Comparison of ENCODE assay signal across 7 cellular contexts in the genomic region with DNA sequence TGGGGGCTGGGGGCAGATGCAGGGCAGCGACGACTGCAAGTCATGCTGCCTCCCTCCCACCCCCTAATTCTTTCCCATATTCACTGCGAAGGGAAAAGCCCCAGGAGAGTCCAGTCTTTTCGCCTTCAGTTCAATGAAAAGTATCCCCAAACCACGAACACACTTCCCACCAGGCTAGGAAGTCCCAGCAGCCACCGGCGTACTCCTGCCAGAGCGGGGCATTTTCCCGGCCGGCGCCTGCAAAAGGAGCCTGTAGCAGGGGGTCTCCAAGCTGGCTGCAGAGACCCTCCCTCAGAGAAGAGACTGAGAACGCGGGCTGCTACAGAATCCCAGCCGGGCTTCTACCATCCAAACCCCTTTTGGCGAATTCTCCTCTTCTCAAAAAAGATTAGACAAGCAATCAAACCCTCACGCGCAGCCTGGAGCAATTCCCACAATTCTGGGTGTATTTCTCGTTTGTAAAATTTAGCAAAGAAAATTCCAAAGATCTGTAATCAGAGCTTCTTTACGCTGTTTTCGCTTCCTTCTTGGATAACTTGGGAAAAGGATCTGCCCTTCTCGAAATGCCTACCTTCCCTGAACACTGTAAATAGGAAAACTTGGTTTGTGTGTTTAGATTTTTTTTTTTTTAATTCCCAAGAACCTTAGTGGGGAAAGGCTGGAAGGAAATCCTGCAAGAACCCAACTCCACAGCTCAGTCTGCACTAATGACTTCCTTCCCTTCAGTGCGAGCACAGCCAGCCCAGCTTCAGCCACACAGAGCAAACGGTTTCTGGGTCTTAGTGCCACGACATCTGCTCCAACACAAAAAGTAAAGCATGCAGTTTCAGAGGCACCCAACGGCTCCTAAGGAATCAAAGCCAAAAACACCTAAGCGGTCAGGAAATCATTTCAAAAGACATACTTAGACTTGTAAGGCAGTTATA.
DNase-seq lines count a peak whose midpoint lies in the region; ATAC-seq and TF ChIP-seq lines count a peak whose summit lies in the region.

No MANE protein-coding gene starts in this region.

- peak overlapping the region; percentile 91 for H3K4me2 ChIP-seq in SK-N-SH

- H3K27ac ChIP-seq in SK-N-SH (ENCODE audit: low read depth in 2 of 2, low read length in 1 of 2) (peak overlapping the region; percentile 62 to 91), iPS-18a (ENCODE audit: low read length) (no peak overlapping the region)

- H3K9ac ChIP-seq in SK-N-SH: peak overlapping the region; percentile 65
- peak overlapping the region; percentile 63 for H3K9ac ChIP-seq in iPS-18a (ENCODE audit: low read length)

- WGBS in SK-N-SH (ENCODE audit: low lambda C conversion rate): 12% methylated on average over 25 of the region's 26 CpGs

- TF ChIP-seq CTCF in SK-N-SH (IDR thresholded peaks at IDR 0.05): no peak

- no peaks in the 10 kb centered on the region; the same call in 1 of the 2 replicates for H4K20me1 ChIP-seq in SK-N-SH (ENCODE audit: insufficient read depth)

- H2AFZ ChIP-seq in SK-N-SH (ENCODE audit: low read depth): peak overlapping the region; percentile 71

- H3K4me1 ChIP-seq in HAP-1 (peaks cover 45% of the 10 kb centered on the region), SK-N-SH (ENCODE audit: control insufficient read depth in 1 of 2, insufficient read depth in 2 of 2, low read depth in 1 of 2, low read length in 1 of 2) (peaks cover 13 to 23% of the 10 kb centered on the region in 2 experiments; a peak in 3 of 4 replicates), iPS-18a (ENCODE audit: control insufficient read depth, low read depth, low read length) (no peaks in the 10 kb centered on the region)

- H3K79me2 ChIP-seq in SK-N-SH (ENCODE audit: insufficient read depth): peaks cover 29% of the 10 kb centered on the region

- in situ Hi-C loops in HAP-1 (cut with MboI; ENCODE audit: low sequenced_read_pairs): no loop called here

- H3K4me3 ChIP-seq in HAP-1 (peak overlapping the region; percentile 39), SK-N-SH (ENCODE audit: low read depth in 2 of 2, low read length in 1 of 2) (peak overlapping the region; percentile 67 to 76), iPS-18a (ENCODE audit: low read length) (peak overlapping the region; percentile 85)

- TF ChIP-seq EP300 in SK-N-SH (IDR thresholded peaks at IDR 0.05; ENCODE audit: borderline replicate concordance in 1 of 2, low read depth in 1 of 2, low read length in 1 of 2): no peak

- H3F3A ChIP-seq in SK-N-SH (replicated peaks; ENCODE audit: insufficient read depth): no peaks in the 10 kb centered on the region

- POLR2A ChIA-PET in SK-N-SH (lab: Yijun Ruan, JAX): interaction anchor here (0.6 to 1.6 kb wide), 3 partner anchors 386 to 425 kb away, joined by 3 to 4 read pairs (median 3); no protein-coding TSS in a partner anchor

- H3K36me3 ChIP-seq in HAP-1 (replicated peaks) (no peaks in the 10 kb centered on the region), SK-N-SH (replicated peaks in 1 of 2; ENCODE audit: control insufficient read depth in 1 of 2, insufficient read depth in 2 of 2, low read length in 1 of 2) (no peaks in the 10 kb centered on the region), iPS-18a (ENCODE audit: control insufficient read depth, low read depth, low read length) (no peaks in the 10 kb centered on the region)

- TF ChIP-seq RAD21 in SK-N-SH (IDR thresholded peaks at IDR 0.05; ENCODE audit: low read length): peak; percentile 45

- H3K27me3 ChIP-seq in HAP-1 (ENCODE audit: low read depth) (no peaks in the 10 kb centered on the region), SK-N-SH (ENCODE audit: insufficient read depth) (no peaks in the 10 kb centered on the region), iPS-18a (ENCODE audit: control insufficient read depth, insufficient read depth, low read length) (peaks cover 4% of the 10 kb centered on the region)

- DNase-seq in HAP-1 (ENCODE audit: low spot score in 2 of 2): peak; percentile 79 to 81
- DNase-seq in SK-N-SH: peak; percentile 66
- DNase-seq in cerebellar cortex (ENCODE audit: low spot score): peak; percentile 75
- peak; percentile 78 for DNase-seq in putamen (ENCODE audit: low spot score)
- no peak for DNase-seq in NCI-H2196 treated with DMSO at 0.1 percent for 48 hours (lab: John Stamatoyannopoulos, UW; ENCODE audit: unreplicated experiment)

- H3K9me2 ChIP-seq in SK-N-SH: no peaks in the 10 kb centered on the region

- H3K9me3 ChIP-seq in HAP-1: no peaks in the 10 kb centered on the region
- H3K9me3 ChIP-seq in SK-N-SH: no peaks in the 10 kb centered on the region
- no peaks in the 10 kb centered on the region for H3K9me3 ChIP-seq in iPS-18a (ENCODE audit: control insufficient read depth, low read depth, low read length)

- CTCF ChIA-PET in SK-N-SH (lab: Yijun Ruan, JAX): interaction anchor here (0.5 to 6.4 kb wide), 42 partner anchors 7 to 424 kb away, joined by 3 to 74 read pairs (median 3); no protein-coding TSS in a partner anchor

- no peak for ATAC-seq in HG02870 (IDR thresholded peaks at IDR 0.05; ENCODE audit: unreplicated experiment)

TF ChIP-seq in SK-N-SH, 30 proteins besides CTCF, POLR2A, EP300 and RAD21 (continues in another document):
- TF ChIP-seq GATA2 (CRISPR knock-in tag; IDR thresholded peaks at IDR 0.05): no peak
- peak; percentile 39; the same call in 1 of the 2 replicates for TF ChIP-seq MXI1 (IDR thresholded peaks at IDR 0.05; ENCODE audit: low read depth, low read length)
- TF ChIP-seq TEAD4 (IDR thresholded peaks at IDR 0.05; ENCODE audit: borderline replicate concordance, insufficient read depth): no peak
- TF ChIP-seq, protein P1, sequence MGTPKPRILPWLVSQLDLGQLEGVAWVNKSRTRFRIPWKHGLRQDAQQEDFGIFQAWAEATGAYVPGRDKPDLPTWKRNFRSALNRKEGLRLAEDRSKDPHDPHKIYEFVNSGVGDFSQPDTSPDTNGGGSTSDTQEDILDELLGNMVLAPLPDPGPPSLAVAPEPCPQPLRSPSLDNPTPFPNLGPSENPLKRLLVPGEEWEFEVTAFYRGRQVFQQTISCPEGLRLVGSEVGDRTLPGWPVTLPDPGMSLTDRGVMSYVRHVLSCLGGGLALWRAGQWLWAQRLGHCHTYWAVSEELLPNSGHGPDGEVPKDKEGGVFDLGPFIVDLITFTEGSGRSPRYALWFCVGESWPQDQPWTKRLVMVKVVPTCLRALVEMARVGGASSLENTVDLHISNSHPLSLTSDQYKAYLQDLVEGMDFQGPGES (IDR thresholded peaks at IDR 0.05; ENCODE audit: low read depth, low read length): no peak
- no peak for TF ChIP-seq FOXJ3 (CRISPR knock-in tag; IDR thresholded peaks at IDR 0.05)
- TF ChIP-seq GABPA (IDR thresholded peaks at IDR 0.05; ENCODE audit: low read depth): no peak
- TF ChIP-seq, protein P2, sequence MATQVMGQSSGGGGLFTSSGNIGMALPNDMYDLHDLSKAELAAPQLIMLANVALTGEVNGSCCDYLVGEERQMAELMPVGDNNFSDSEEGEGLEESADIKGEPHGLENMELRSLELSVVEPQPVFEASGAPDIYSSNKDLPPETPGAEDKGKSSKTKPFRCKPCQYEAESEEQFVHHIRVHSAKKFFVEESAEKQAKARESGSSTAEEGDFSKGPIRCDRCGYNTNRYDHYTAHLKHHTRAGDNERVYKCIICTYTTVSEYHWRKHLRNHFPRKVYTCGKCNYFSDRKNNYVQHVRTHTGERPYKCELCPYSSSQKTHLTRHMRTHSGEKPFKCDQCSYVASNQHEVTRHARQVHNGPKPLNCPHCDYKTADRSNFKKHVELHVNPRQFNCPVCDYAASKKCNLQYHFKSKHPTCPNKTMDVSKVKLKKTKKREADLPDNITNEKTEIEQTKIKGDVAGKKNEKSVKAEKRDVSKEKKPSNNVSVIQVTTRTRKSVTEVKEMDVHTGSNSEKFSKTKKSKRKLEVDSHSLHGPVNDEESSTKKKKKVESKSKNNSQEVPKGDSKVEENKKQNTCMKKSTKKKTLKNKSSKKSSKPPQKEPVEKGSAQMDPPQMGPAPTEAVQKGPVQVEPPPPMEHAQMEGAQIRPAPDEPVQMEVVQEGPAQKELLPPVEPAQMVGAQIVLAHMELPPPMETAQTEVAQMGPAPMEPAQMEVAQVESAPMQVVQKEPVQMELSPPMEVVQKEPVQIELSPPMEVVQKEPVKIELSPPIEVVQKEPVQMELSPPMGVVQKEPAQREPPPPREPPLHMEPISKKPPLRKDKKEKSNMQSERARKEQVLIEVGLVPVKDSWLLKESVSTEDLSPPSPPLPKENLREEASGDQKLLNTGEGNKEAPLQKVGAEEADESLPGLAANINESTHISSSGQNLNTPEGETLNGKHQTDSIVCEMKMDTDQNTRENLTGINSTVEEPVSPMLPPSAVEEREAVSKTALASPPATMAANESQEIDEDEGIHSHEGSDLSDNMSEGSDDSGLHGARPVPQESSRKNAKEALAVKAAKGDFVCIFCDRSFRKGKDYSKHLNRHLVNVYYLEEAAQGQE (IDR thresholded peaks at IDR 0.05; ENCODE audit: low read depth, low read length): no peak
- TF ChIP-seq JUND (IDR thresholded peaks at IDR 0.05): no peak
- TF ChIP-seq YY1 (IDR thresholded peaks at IDR 0.05; ENCODE audit: low read depth): no peak
- TF ChIP-seq RCOR1 (IDR thresholded peaks at IDR 0.05; ENCODE audit: low read length): no peak
- TF ChIP-seq ELF1 (IDR thresholded peaks at IDR 0.05): 0 out of 2 replicates have a peak, but pooled peaks have one; percentile 33
- TF ChIP-seq, protein P3, sequence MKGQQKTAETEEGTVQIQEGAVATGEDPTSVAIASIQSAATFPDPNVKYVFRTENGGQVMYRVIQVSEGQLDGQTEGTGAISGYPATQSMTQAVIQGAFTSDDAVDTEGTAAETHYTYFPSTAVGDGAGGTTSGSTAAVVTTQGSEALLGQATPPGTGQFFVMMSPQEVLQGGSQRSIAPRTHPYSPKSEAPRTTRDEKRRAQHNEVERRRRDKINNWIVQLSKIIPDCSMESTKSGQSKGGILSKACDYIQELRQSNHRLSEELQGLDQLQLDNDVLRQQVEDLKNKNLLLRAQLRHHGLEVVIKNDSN (IDR thresholded peaks at IDR 0.05; ENCODE audit: borderline replicate concordance, low read depth): no peak
- TF ChIP-seq, protein P4, sequence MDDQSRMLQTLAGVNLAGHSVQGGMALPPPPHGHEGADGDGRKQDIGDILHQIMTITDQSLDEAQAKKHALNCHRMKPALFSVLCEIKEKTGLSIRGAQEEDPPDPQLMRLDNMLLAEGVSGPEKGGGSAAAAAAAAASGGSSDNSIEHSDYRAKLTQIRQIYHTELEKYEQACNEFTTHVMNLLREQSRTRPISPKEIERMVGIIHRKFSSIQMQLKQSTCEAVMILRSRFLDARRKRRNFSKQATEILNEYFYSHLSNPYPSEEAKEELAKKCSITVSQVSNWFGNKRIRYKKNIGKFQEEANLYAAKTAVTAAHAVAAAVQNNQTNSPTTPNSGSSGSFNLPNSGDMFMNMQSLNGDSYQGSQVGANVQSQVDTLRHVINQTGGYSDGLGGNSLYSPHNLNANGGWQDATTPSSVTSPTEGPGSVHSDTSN (IDR thresholded peaks at IDR 0.05): peak; percentile 43
- peak; percentile 56; the same call in 1 of the 2 replicates for TF ChIP-seq TCF12 (IDR thresholded peaks at IDR 0.05)
- no peak for TF ChIP-seq RXRA (IDR thresholded peaks at IDR 0.05; ENCODE audit: borderline replicate concordance, low read depth)
- no peak for TF ChIP-seq MEF2A (IDR thresholded peaks at IDR 0.05; ENCODE audit: borderline replicate concordance, low read depth)
- peak; percentile 84 for TF ChIP-seq TAF1 (IDR thresholded peaks at IDR 0.05; ENCODE audit: borderline replicate concordance, low read depth, low read length)
